ENCODE assay signal across 18 cellular contexts in the genomic region with DNA sequence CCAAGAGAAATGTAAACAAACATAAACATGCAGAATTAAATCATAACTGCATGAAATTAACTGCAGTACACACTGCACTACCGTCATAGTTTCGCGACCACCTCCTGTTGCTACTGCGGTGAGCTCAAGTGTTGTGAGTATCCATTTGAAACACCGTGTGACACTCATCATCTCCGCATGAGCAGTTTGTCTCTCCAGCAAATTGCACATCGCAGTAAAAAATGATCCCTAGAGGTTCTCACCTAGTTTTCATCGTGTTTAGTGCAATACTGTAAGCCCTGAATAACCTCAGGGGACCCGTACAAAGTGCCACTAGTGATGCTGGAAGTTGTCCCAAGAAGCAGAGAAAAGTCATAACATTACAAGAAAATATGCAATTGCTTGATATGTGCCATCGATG.
DNase-seq lines count a peak whose midpoint lies in the region; ATAC-seq, FAIRE-seq and TF ChIP-seq lines count a peak whose summit lies in the region.
"Had no signal": no experiment of that assay in that cellular context is flagged by ENCODE, and none has a peak within 500 bp of the region (broad histone marks: within the 10 kb centered on the region; RNA-seq: fewer than 3 reads in every experiment).

No MANE protein-coding gene starts in this region.

- peaks cover 4% of the 10 kb centered on the region; the same call in 1 of the 2 replicates for H3K36me3 ChIP-seq in Karpas-422 (ENCODE audit: insufficient read depth, low read length)

- H3K4me2 ChIP-seq in A549 = no peak overlapping the region
- peak overlapping the region; percentile 46 for H3K4me2 ChIP-seq in Karpas-422 (ENCODE audit: low read depth, low read length, poor library complexity, severe bottlenecking)

- no peak for TF ChIP-seq EP300 in A549 (IDR thresholded peaks at IDR 0.05)

- TF ChIP-seq CTCF in A549 (IDR thresholded peaks at IDR 0.05) = no peak
- TF ChIP-seq CTCF in Calu3 (IDR thresholded peaks at IDR 0.05; ENCODE audit: unreplicated experiment) = no peak

- peaks cover 20% of the 10 kb centered on the region for H3K4me1 ChIP-seq in A549
- peaks cover 65% of the 10 kb centered on the region for H3K4me1 ChIP-seq in Karpas-422 (ENCODE audit: low read length)

- H3K9me3 ChIP-seq in A549 = peaks cover 10% of the 10 kb centered on the region
- no peaks in the 10 kb centered on the region for H3K9me3 ChIP-seq in Karpas-422 (ENCODE audit: low read length)

- no peak for TF ChIP-seq POLR2A in A549 (IDR thresholded peaks at IDR 0.05; ENCODE audit: low read length)

- intact Hi-C loops in Calu3 (cut with micrococcal nuclease; ENCODE audit: unreplicated experiment) = no loop called here
- intact Hi-C loops in activated T-helper 1 cell treated with anti-CD3 and anti-CD28 coated beads, Interleukin-12 subunit alpha, Interleukin-12 subunit beta, Interleukin-2, Interleukin-4 antibody, amounts not matched to agents 30 ng/mL and 10 ng/mL and 1 ng/mL, durations not matched to agents 14 hours and 24 hours and 36 hours (cut with micrococcal nuclease) = no loop called here

- peaks cover 18% of the 10 kb centered on the region for H3K36me3 Mint-ChIP-seq in Calu3 (ENCODE audit: insufficient read depth, unreplicated experiment)
- H3K36me3 Mint-ChIP-seq in activated T-helper 1 cell treated with anti-CD3 and anti-CD28 coated beads, Interleukin-12 subunit alpha, Interleukin-12 subunit beta, Interleukin-2, Interleukin-4 antibody, amounts not matched to agents 30 ng/mL and 10 ng/mL and 1 ng/mL, durations not matched to agents 14 hours and 24 hours and 36 hours (ENCODE audit: low read depth) = peaks cover 2% of the 10 kb centered on the region

- POLR2A ChIA-PET in A549 (lab: Yijun Ruan, JAX) = no interaction called here

- H3K79me2 ChIP-seq in Karpas-422 (ENCODE audit: low read length) = peaks cover 77% of the 10 kb centered on the region

- H3K4me3 Mint-ChIP-seq in Calu3 (ENCODE audit: low read depth, unreplicated experiment) = no peak overlapping the region
- no peak overlapping the region for H3K4me3 Mint-ChIP-seq in activated T-helper 1 cell treated with anti-CD3 and anti-CD28 coated beads, Interleukin-12 subunit alpha, Interleukin-12 subunit beta, Interleukin-2, Interleukin-4 antibody, amounts not matched to agents 30 ng/mL and 10 ng/mL and 1 ng/mL, durations not matched to agents 14 hours and 24 hours and 36 hours
- H3K4me3 Mint-ChIP-seq: CD4-positive, alpha-beta T cell had no signal

- H3K27ac Mint-ChIP-seq in Calu3 (ENCODE audit: unreplicated experiment) = no peak overlapping the region
- no peak overlapping the region for H3K27ac Mint-ChIP-seq in activated T-helper 1 cell treated with anti-CD3 and anti-CD28 coated beads, Interleukin-12 subunit alpha, Interleukin-12 subunit beta, Interleukin-2, Interleukin-4 antibody, amounts not matched to agents 30 ng/mL and 10 ng/mL and 1 ng/mL, durations not matched to agents 14 hours and 24 hours and 36 hours
- H3K27ac Mint-ChIP-seq: CD4-positive, alpha-beta T cell had no signal

- no TSS peak for BruUV-seq in Calu3 (replicated peaks; lab: Mats Ljungman, UMichigan)

- no peak for ATAC-seq in A549
- ATAC-seq: PC-3 had no signal

- no peaks in the 10 kb centered on the region for H3K9me2 ChIP-seq in Karpas-422 (replicated peaks; ENCODE audit: insufficient read depth, low read length)

- 95% methylated on average over 10 of the region's 10 CpGs for WGBS in A549 (ENCODE audit: missing lambda C conversion rate)

- H3K27me3 ChIP-seq in Karpas-422 (ENCODE audit: low read length) = no peaks in the 10 kb centered on the region

- H2AFZ ChIP-seq in Karpas-422 (ENCODE audit: low read length) = no peak overlapping the region

- H3K27me3 Mint-ChIP-seq in Calu3 (ENCODE audit: unreplicated experiment) = no peaks in the 10 kb centered on the region
- no peaks in the 10 kb centered on the region for H3K27me3 Mint-ChIP-seq in activated T-helper 1 cell treated with anti-CD3 and anti-CD28 coated beads, Interleukin-12 subunit alpha, Interleukin-12 subunit beta, Interleukin-2, Interleukin-4 antibody, amounts not matched to agents 30 ng/mL and 10 ng/mL and 1 ng/mL, durations not matched to agents 14 hours and 24 hours and 36 hours (ENCODE audit: insufficient read depth)
- H3K27me3 Mint-ChIP-seq: CD4-positive, alpha-beta T cell had no signal

- H4K20me1 ChIP-seq in Karpas-422 (ENCODE audit: insufficient read depth, low read depth, low read length) = no peaks in the 10 kb centered on the region

- DNase-seq in A549 (ENCODE audit: low read depth in 1 of 2, low spot score in 1 of 2) = no peak
- peak; percentile 93 for DNase-seq in Karpas-422
- peak; percentile 76 for DNase-seq in NCI-H2171 treated with DMSO at 0.1 percent for 48 hours (lab: John Stamatoyannopoulos, UW)
- DNase-seq in NCI-H2196 treated with DMSO at 0.1 percent for 48 hours (lab: John Stamatoyannopoulos, UW; ENCODE audit: unreplicated experiment) = no peak
- no peak for DNase-seq in Calu3
- DNase-seq in AML-193 (lab: John Stamatoyannopoulos, UW) = no peak
- DNase-seq in activated T-helper 1 cell treated with anti-CD3 and anti-CD28 coated beads, Interleukin-12 subunit alpha, Interleukin-12 subunit beta, Interleukin-2, Interleukin-4 antibody, amounts not matched to agents 30 ng/mL and 10 ng/mL and 1 ng/mL, durations not matched to agents 14 hours and 24 hours and 36 hours (ENCODE audit: low spot score) = no peak
- DNase-seq: CD4-positive, alpha-beta T cell; DND-41; GDM1; HCEC 1CT; NCI-H1694 treated with DMSO at 0.1 percent for 48 hours; NCI-H524; NK-92 treated with Interleukin-12 subunit alpha and Interleukin-12 subunit beta, amount 100 ng/mL, for 24 hours; PC-3 had no signal

- no peak overlapping the region for H3K9ac ChIP-seq in Karpas-422 (ENCODE audit: low read length)

- FAIRE-seq in A549 (lab: Jason Lieb, UNC) (peak; percentile 92), islet of Langerhans (lab: Jason Lieb, UNC) (peak; percentile 82)
- FAIRE-seq: A204.1 had no signal

- no peak for TF ChIP-seq RAD21 in A549 (conservative IDR thresholded peaks at IDR 0.05 in 1 of 2, IDR thresholded peaks at IDR 0.05 in 1 of 2)

- H3K9me3 Mint-ChIP-seq in Calu3 (ENCODE audit: low read depth, unreplicated experiment) = no peaks in the 10 kb centered on the region
- peaks cover 8% of the 10 kb centered on the region for H3K9me3 Mint-ChIP-seq in activated T-helper 1 cell treated with anti-CD3 and anti-CD28 coated beads, Interleukin-12 subunit alpha, Interleukin-12 subunit beta, Interleukin-2, Interleukin-4 antibody, amounts not matched to agents 30 ng/mL and 10 ng/mL and 1 ng/mL, durations not matched to agents 14 hours and 24 hours and 36 hours
- H3K9me3 Mint-ChIP-seq: CD4-positive, alpha-beta T cell had no signal

- CTCF ChIA-PET in A549 (lab: Yijun Ruan, JAX) = interaction anchor here (0.6 to 25.6 kb wide), 11 partner anchors 10 to 176 kb away, joined by 3 to 408 read pairs (median 4); partner anchors contain the start of genes SIPA1L3 and WDR87
- CTCF ChIA-PET in Calu3 (lab: Charles Lee) = interaction anchor here (0.9 kb wide), 1 partner anchor 11 kb away, joined by 4 read pairs; no protein-coding TSS in a partner anchor

- H3K27ac ChIP-seq in A549 (no peak overlapping the region), Karpas-422 (ENCODE audit: low read length) (peak overlapping the region; percentile 87)
- H3K27ac ChIP-seq: HL-60 had no signal

- no peak overlapping the region for H3K4me3 ChIP-seq in A549
- peak overlapping the region; percentile 2; the same call in 1 of the 2 replicates for H3K4me3 ChIP-seq in Karpas-422 (ENCODE audit: low read length)

- peaks cover 19% of the 10 kb centered on the region for H3K4me1 Mint-ChIP-seq in Calu3 (ENCODE audit: low read depth, unreplicated experiment)
- H3K4me1 Mint-ChIP-seq in activated T-helper 1 cell treated with anti-CD3 and anti-CD28 coated beads, Interleukin-12 subunit alpha, Interleukin-12 subunit beta, Interleukin-2, Interleukin-4 antibody, amounts not matched to agents 30 ng/mL and 10 ng/mL and 1 ng/mL, durations not matched to agents 14 hours and 24 hours and 36 hours (ENCODE audit: low read depth) = peaks cover 23% of the 10 kb centered on the region

TF ChIP-seq in A549, 52 proteins besides CTCF, POLR2A, EP300 and RAD21:
- no peak for TF ChIP-seq MYC (IDR thresholded peaks at IDR 0.05; ENCODE audit: borderline replicate concordance, low read length)
- TF ChIP-seq, protein P1, sequence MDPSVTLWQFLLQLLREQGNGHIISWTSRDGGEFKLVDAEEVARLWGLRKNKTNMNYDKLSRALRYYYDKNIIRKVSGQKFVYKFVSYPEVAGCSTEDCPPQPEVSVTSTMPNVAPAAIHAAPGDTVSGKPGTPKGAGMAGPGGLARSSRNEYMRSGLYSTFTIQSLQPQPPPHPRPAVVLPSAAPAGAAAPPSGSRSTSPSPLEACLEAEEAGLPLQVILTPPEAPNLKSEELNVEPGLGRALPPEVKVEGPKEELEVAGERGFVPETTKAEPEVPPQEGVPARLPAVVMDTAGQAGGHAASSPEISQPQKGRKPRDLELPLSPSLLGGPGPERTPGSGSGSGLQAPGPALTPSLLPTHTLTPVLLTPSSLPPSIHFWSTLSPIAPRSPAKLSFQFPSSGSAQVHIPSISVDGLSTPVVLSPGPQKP (IDR thresholded peaks at IDR 0.05; ENCODE audit: low read depth, low read length) = no peak
- TF ChIP-seq RNF2 (IDR thresholded peaks at IDR 0.05; ENCODE audit: borderline replicate concordance, low read depth) = no peak

Comparison
In these comparisons a context has a peak if more than half of its experiments do, and no peak if none do; other contexts are left out.
1. DNase-seq: peak in Karpas-422 (single experiment) and NCI-H2171 treated with DMSO at 0.1 percent for 48 hours (single experiment); none in A549 (0 of 2), NCI-H2196 treated with DMSO at 0.1 percent for 48 hours (single experiment), Calu3 (single experiment), AML-193 (0 of 2) and activated T-helper 1 cell treated with anti-CD3 and anti-CD28 coated beads, Interleukin-12 subunit alpha, Interleukin-12 subunit beta, Interleukin-2, Interleukin-4 antibody, amounts not matched to agents 30 ng/mL and 10 ng/mL and 1 ng/mL, durations not matched to agents 14 hours and 24 hours and 36 hours (single experiment).